1 cellular context compared by ENCODE assay signal in genomic region chr4:80361329-80361900, GRCh38.
TF ChIP-seq lines count a peak whose summit lies in the region.

No MANE protein-coding gene starts in this region.

TF ChIP-seq in HCT116, 20 proteins besides CTCF, POLR2A, EP300 and RAD21 (continued from another document):
- TF ChIP-seq YY1 (IDR thresholded peaks at IDR 0.05; ENCODE audit: extremely low read depth, insufficient replicate concordance, low read depth, low read length) = no peak
- no peak for TF ChIP-seq SIN3A (IDR thresholded peaks at IDR 0.05; ENCODE audit: low read depth)
- no peak for TF ChIP-seq POLR2AphosphoS5 (IDR thresholded peaks at IDR 0.05; ENCODE audit: low read depth, low read length)
- TF ChIP-seq SRF (IDR thresholded peaks at IDR 0.05; ENCODE audit: low read depth) = no peak
